ENCODE assay signal across 23 cellular contexts in the genomic region with DNA sequence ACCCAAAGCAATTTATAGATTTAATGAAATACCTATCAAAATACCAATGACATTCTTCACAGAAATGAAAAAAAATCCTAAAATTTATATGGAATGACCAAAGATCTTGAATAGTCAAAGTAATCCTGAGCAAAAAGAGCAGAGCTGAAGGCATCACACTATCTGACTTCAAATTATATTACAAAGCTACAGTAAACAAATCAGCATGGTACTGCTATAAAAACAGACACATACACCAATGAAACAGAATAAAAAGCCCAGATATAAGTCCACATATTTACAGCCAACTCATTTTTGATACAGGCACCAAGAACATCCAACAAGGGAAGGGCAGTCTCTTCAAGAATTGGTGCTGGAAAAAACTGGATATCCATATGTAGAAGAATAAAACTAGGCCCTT.
"Had no signal": no experiment of that assay in that cellular context is flagged by ENCODE, and none has a peak within 500 bp of the region (broad histone marks: within the 10 kb centered on the region; RNA-seq: fewer than 3 reads in every experiment).

No MANE protein-coding gene starts in this region.

- H3K27me3 ChIP-seq: colonic mucosa, esophagus muscularis mucosa, gastrocnemius medialis had no signal

- FAIRE-seq: endothelial cell of umbilical vein had no signal

- H3K4me1 ChIP-seq: colonic mucosa, esophagus muscularis mucosa, esophagus squamous epithelium, gastrocnemius medialis, gastroesophageal sphincter, heart left ventricle, heart right ventricle had no signal

- ATAC-seq: effector memory CD8-positive, alpha-beta T cell; esophagus mucosa; foreskin keratinocyte; gastrocnemius medialis; gastroesophageal sphincter; heart left ventricle; heart right ventricle had no signal

- DNase-seq: colonic mucosa; cortex of kidney; dermis blood vessel endothelial cell; dorsolateral prefrontal cortex; effector CD4-positive, alpha-beta T cell; effector CD8-positive, alpha-beta T cell; effector memory CD4-positive, alpha-beta T cell; effector memory CD8-positive, alpha-beta T cell; endodermal cell; erythroblast; esophagus squamous epithelium; gastrocnemius medialis; glutamatergic neuron; head of caudate nucleus; heart left ventricle; heart right ventricle had no signal

- H3K4me3 ChIP-seq: colonic mucosa, coronary artery, dorsolateral prefrontal cortex, esophagus muscularis mucosa, esophagus squamous epithelium, gastrocnemius medialis, gastroesophageal sphincter, heart left ventricle, heart right ventricle had no signal

- H3K9me3 ChIP-seq: colonic mucosa had no signal

- H3K36me3 ChIP-seq: colonic mucosa, esophagus muscularis mucosa, esophagus squamous epithelium, gastrocnemius medialis, gastroesophageal sphincter, heart left ventricle, heart right ventricle had no signal

- H3K27ac ChIP-seq: colonic mucosa, coronary artery, dorsolateral prefrontal cortex, epithelial cell of prostate, esophagus muscularis mucosa, esophagus squamous epithelium, foreskin keratinocyte, gastrocnemius medialis, gastroesophageal sphincter, heart left ventricle, heart right ventricle had no signal
